Comparison of ENCODE assay signal across 23 cellular contexts in the genomic region with DNA sequence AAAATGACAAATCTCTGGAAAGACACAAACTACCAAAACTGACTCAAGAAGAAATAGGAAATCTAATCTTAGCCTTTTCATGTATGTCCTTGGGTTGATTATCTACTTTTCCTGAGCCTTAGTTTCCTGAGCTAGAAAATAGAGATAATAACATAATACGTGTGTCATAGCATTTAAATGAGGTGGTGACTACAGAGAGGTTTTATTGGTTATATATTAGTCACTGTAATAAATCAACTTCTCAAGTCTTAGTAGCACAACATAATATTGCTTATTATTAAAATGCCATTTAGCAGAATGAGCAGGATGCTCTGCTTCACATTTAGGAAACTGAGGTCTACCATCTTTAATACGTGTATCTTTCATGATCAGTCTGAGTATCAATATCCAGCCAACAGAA.
"Had no signal": no experiment of that assay in that cellular context is flagged by ENCODE, and none has a peak within 500 bp of the region (broad histone marks: within the 10 kb centered on the region; RNA-seq: fewer than 3 reads in every experiment).

No MANE protein-coding gene starts in this region.

- H3K36me3 ChIP-seq: WERI-Rb-1 had no signal

- H3K4me2 ChIP-seq: KMS-11 had no signal

- ATAC-seq: activated CD4-positive, alpha-beta T cell treated with anti-CD3 and anti-CD28 coated beads for 36 hours; activated T-helper 17 cell treated with anti-CD3 and anti-CD28 coated beads, Interleukin-2, amount 50 U/mL, for 72 hours; T-helper 17 cell had no signal

- H3K9ac ChIP-seq: KMS-11 had no signal

- DNase-seq: activated CD4-positive, alpha-beta memory T cell treated with anti-CD3 and anti-CD28 coated beads, Interleukin-2, amount 10 ng/mL, durations not matched to agents 7 days and 5 days; activated CD4-positive, alpha-beta T cell treated with anti-CD3 and anti-CD28 coated beads for 36 hours; activated CD4-positive, alpha-beta T cell treated with anti-CD3 and anti-CD28 coated beads, Interleukin-2, amount 50 U/mL, for 1 hour; activated gamma-delta T cell; activated naive CD4-positive, alpha-beta T cell treated with anti-CD3 and anti-CD28 coated beads for 36 hours; activated T-cell treated with anti-CD3 and anti-CD28 coated beads for 4 hours; activated T-cell treated with anti-CD3 and anti-CD28 coated beads, Interleukin-2, amount 50 U/mL, for 48 hours; cerebellar nuclear complex; MV-4-11; NCI-H1092 treated with DMSO at 0.1 percent for 48 hours; NCI-H1417 treated with DMSO at 0.1 percent for 48 hours; NCI-H1694; NCI-H2029 treated with DMSO at 0.1 percent for 48 hours; NCI-H510A treated with DMSO at 0.1 percent for 48 hours; NCI-H69; NK-92 treated with Interleukin-12 subunit alpha and Interleukin-12 subunit beta, amount 100 ng/mL, for 24 hours; OCI-M1; SHP77 treated with DMSO at 0.1 percent for 48 hours; T-helper 17 cell; T-helper 9 cell; WERI-Rb-1 had no signal

- H3K27ac ChIP-seq: KMS-11, WERI-Rb-1 had no signal
